Comparison of ENCODE assay signal across 9 cellular contexts in genomic region chr11:65111159-65111536, GRCh38. TPM values are rescaled to one million over a fixed set of nuclear protein-coding genes. Genes with fewer than 3 reads are reported as not detected.
DNase-seq lines count a peak whose midpoint lies in the region; ATAC-seq and TF ChIP-seq lines count a peak whose summit lies in the region.
"Had no signal": no experiment of that assay in that cellular context is flagged by ENCODE, and none has a peak within 500 bp of the region (broad histone marks: within the 10 kb centered on the region; RNA-seq: fewer than 3 reads in every experiment).

No MANE protein-coding gene starts in this region.

- peak overlapping the region in 1 of 2 donors; percentile 100 for H3K4me3 Mint-ChIP-seq in activated T-cell treated with anti-CD3 and anti-CD28 coated beads, Interleukin-2, amount 50 U/mL, for 72 hours
- no peak overlapping the region for H3K4me3 Mint-ChIP-seq in activated T-cell treated with anti-CD3 and anti-CD28 coated beads, Interleukin-2, amount 50 U/mL, for 4 hours
- H3K4me3 Mint-ChIP-seq in naive B cell (peak overlapping the region in 7 of 8 donors; percentile 30 to 100 (median 90)), type B pancreatic cell (peak overlapping the region; percentile 25)
- no peak overlapping the region for H3K4me3 Mint-ChIP-seq in activated T-helper 1 cell treated with anti-CD3 and anti-CD28 coated beads, Interleukin-12 subunit alpha, Interleukin-12 subunit beta, Interleukin-2, Interleukin-4 antibody, amounts not matched to agents 30 ng/mL and 10 ng/mL and 1 ng/mL, durations not matched to agents 14 hours and 24 hours and 36 hours

- no peaks in the 10 kb centered on the region for H3K27me3 Mint-ChIP-seq in activated T-cell treated with anti-CD3 and anti-CD28 coated beads, Interleukin-2, amount 50 U/mL, for 72 hours (ENCODE audit: low read depth)
- no peaks in the 10 kb centered on the region for H3K27me3 Mint-ChIP-seq in activated T-cell treated with anti-CD3 and anti-CD28 coated beads, Interleukin-2, amount 50 U/mL, for 4 hours (ENCODE audit: low read depth)
- no peaks in the 10 kb centered on the region for H3K27me3 Mint-ChIP-seq in naive B cell
- peaks cover 7% of the 10 kb centered on the region for H3K27me3 Mint-ChIP-seq in type B pancreatic cell
- peaks cover 2% of the 10 kb centered on the region for H3K27me3 Mint-ChIP-seq in activated T-helper 1 cell treated with anti-CD3 and anti-CD28 coated beads, Interleukin-12 subunit alpha, Interleukin-12 subunit beta, Interleukin-2, Interleukin-4 antibody, amounts not matched to agents 30 ng/mL and 10 ng/mL and 1 ng/mL, durations not matched to agents 14 hours and 24 hours and 36 hours (ENCODE audit: insufficient read depth)
- H3K27me3 Mint-ChIP-seq: activated naive CD8-positive, alpha-beta T cell had no signal

- TF ChIP-seq CTCF in type B pancreatic cell (conservative IDR thresholded peaks at IDR 0.05) = no peak
- TF ChIP-seq CTCF in lower leg skin (IDR thresholded peaks at IDR 0.05) = no peak

- DNase-seq in activated T-cell treated with anti-CD3 and anti-CD28 coated beads, Interleukin-2, amount 50 U/mL, for 72 hours = no peak
- DNase-seq in activated T-cell treated with anti-CD3 and anti-CD28 coated beads, Interleukin-2, amount 50 U/mL, for 4 hours = no peak
- DNase-seq in naive B cell (no peak), type B pancreatic cell (ENCODE audit: extremely low spot score, unreplicated experiment) (no peak), lower leg skin (ENCODE audit: low spot score in 2 of 2) (no peak), SJCRH30 (no peak)
- no peak for DNase-seq in activated T-helper 1 cell treated with anti-CD3 and anti-CD28 coated beads, Interleukin-12 subunit alpha, Interleukin-12 subunit beta, Interleukin-2, Interleukin-4 antibody, amounts not matched to agents 30 ng/mL and 10 ng/mL and 1 ng/mL, durations not matched to agents 14 hours and 24 hours and 36 hours (ENCODE audit: low spot score)

- H3K27ac Mint-ChIP-seq in activated T-cell treated with anti-CD3 and anti-CD28 coated beads, Interleukin-2, amount 50 U/mL, for 72 hours = peak overlapping the region; percentile 63
- H3K27ac Mint-ChIP-seq in naive B cell (peak overlapping the region in 4 of 6 donors; percentile 84 to 99 (median 90)), type B pancreatic cell (peak overlapping the region; percentile 79)
- H3K27ac Mint-ChIP-seq in activated T-helper 1 cell treated with anti-CD3 and anti-CD28 coated beads, Interleukin-12 subunit alpha, Interleukin-12 subunit beta, Interleukin-2, Interleukin-4 antibody, amounts not matched to agents 30 ng/mL and 10 ng/mL and 1 ng/mL, durations not matched to agents 14 hours and 24 hours and 36 hours = no peak overlapping the region

- H3K4me3 ChIP-seq in lower leg skin (ENCODE audit: low read depth, poor library complexity, severe bottlenecking) (no peak overlapping the region), SJCRH30 (no peak overlapping the region)

- intact Hi-C loops in lower leg skin (cut with DNase I; ENCODE audit: low total_unique reads) = loop anchor here (5.0 kb wide), 1 partner anchor 264 kb away; no protein-coding TSS in a partner anchor
- intact Hi-C loops in activated T-helper 1 cell treated with anti-CD3 and anti-CD28 coated beads, Interleukin-12 subunit alpha, Interleukin-12 subunit beta, Interleukin-2, Interleukin-4 antibody, amounts not matched to agents 30 ng/mL and 10 ng/mL and 1 ng/mL, durations not matched to agents 14 hours and 24 hours and 36 hours (cut with micrococcal nuclease) = loop anchor here (1.0 to 10.0 kb wide), 4 partner anchors 70 to 504 kb away; partner anchors contain the start of genes CAPN1, MAP3K11, MAP4K2 and PCNX3

- H3K27me3 ChIP-seq in SJCRH30 = no peaks in the 10 kb centered on the region

- peaks cover 47% of the 10 kb centered on the region for H3K4me1 Mint-ChIP-seq in activated T-cell treated with anti-CD3 and anti-CD28 coated beads, Interleukin-2, amount 50 U/mL, for 72 hours (ENCODE audit: low read depth)
- peaks cover 45% of the 10 kb centered on the region for H3K4me1 Mint-ChIP-seq in activated T-cell treated with anti-CD3 and anti-CD28 coated beads, Interleukin-2, amount 50 U/mL, for 4 hours (ENCODE audit: low read depth)
- H3K4me1 Mint-ChIP-seq in naive B cell = peaks cover 36 to 56% (median 40%) of the 10 kb centered on the region in 3 donors
- peaks cover 20% of the 10 kb centered on the region for H3K4me1 Mint-ChIP-seq in type B pancreatic cell (ENCODE audit: unreplicated experiment)
- H3K4me1 Mint-ChIP-seq in activated T-helper 1 cell treated with anti-CD3 and anti-CD28 coated beads, Interleukin-12 subunit alpha, Interleukin-12 subunit beta, Interleukin-2, Interleukin-4 antibody, amounts not matched to agents 30 ng/mL and 10 ng/mL and 1 ng/mL, durations not matched to agents 14 hours and 24 hours and 36 hours (ENCODE audit: low read depth) = peaks cover 35% of the 10 kb centered on the region

- 84 to 91% methylated on average over 12 to 18 of the region's 18 CpGs for WGBS in lower leg skin, 2 donors

- peaks cover 2% of the 10 kb centered on the region; the same call in 1 of the 2 replicates for H3K4me1 ChIP-seq in SJCRH30

- ATAC-seq in activated T-cell treated with anti-CD3 and anti-CD28 coated beads, Interleukin-2, amount 50 U/mL, for 72 hours (replicated peaks in 1 of 2) = no peak
- ATAC-seq in activated T-cell treated with anti-CD3 and anti-CD28 coated beads, Interleukin-2, amount 50 U/mL, for 4 hours = no peak
- no peak for ATAC-seq in naive B cell (ENCODE audit: low read depth in 2 of 2)

- H3K27ac ChIP-seq in angular gyrus (ENCODE audit: low read depth, low read length) (peak overlapping the region; percentile 67), SJCRH30 (no peak overlapping the region)

- no peaks in the 10 kb centered on the region for H3K9me3 Mint-ChIP-seq in activated T-cell treated with anti-CD3 and anti-CD28 coated beads, Interleukin-2, amount 50 U/mL, for 72 hours
- H3K9me3 Mint-ChIP-seq in activated T-cell treated with anti-CD3 and anti-CD28 coated beads, Interleukin-2, amount 50 U/mL, for 4 hours = no peaks in the 10 kb centered on the region
- H3K9me3 Mint-ChIP-seq in naive B cell (no peaks in the 10 kb centered on the region), type B pancreatic cell (no peaks in the 10 kb centered on the region)
- no peaks in the 10 kb centered on the region for H3K9me3 Mint-ChIP-seq in activated T-helper 1 cell treated with anti-CD3 and anti-CD28 coated beads, Interleukin-12 subunit alpha, Interleukin-12 subunit beta, Interleukin-2, Interleukin-4 antibody, amounts not matched to agents 30 ng/mL and 10 ng/mL and 1 ng/mL, durations not matched to agents 14 hours and 24 hours and 36 hours

- no peaks in the 10 kb centered on the region for H3K9me3 ChIP-seq in SJCRH30 (replicated peaks)

- H3K36me3 ChIP-seq in SJCRH30 = no peaks in the 10 kb centered on the region

- H3K36me3 Mint-ChIP-seq in activated T-cell treated with anti-CD3 and anti-CD28 coated beads, Interleukin-2, amount 50 U/mL, for 72 hours (ENCODE audit: insufficient read depth in 2 of 2) = peaks cover 0 to 3% of the 10 kb centered on the region in 2 donors
- H3K36me3 Mint-ChIP-seq in activated T-cell treated with anti-CD3 and anti-CD28 coated beads, Interleukin-2, amount 50 U/mL, for 4 hours (ENCODE audit: insufficient read depth) = peaks cover 7% of the 10 kb centered on the region
- H3K36me3 Mint-ChIP-seq in naive B cell (no peaks in the 10 kb centered on the region), type B pancreatic cell (no peaks in the 10 kb centered on the region)
- H3K36me3 Mint-ChIP-seq in activated T-helper 1 cell treated with anti-CD3 and anti-CD28 coated beads, Interleukin-12 subunit alpha, Interleukin-12 subunit beta, Interleukin-2, Interleukin-4 antibody, amounts not matched to agents 30 ng/mL and 10 ng/mL and 1 ng/mL, durations not matched to agents 14 hours and 24 hours and 36 hours (ENCODE audit: low read depth) = peaks cover 12% of the 10 kb centered on the region
- H3K36me3 Mint-ChIP-seq: activated naive CD8-positive, alpha-beta T cell had no signal

- TF ChIP-seq POLR2A in lower leg skin (IDR thresholded peaks at IDR 0.05) = no peak

RNA-seq across cellular contexts. Expression of gene TM7SF2, which starts 0.5 kb away (rescaled TPM):
- 10 to 100 TPM; 22.8 to 26.8 TPM for total RNA-seq in activated T-cell treated with anti-CD3 and anti-CD28 coated beads, Interleukin-2, amount 50 U/mL, for 72 hours
- 10 to 100 TPM; 18.4 to 19.4 (median 18.7) TPM for total RNA-seq in activated T-cell treated with anti-CD3 and anti-CD28 coated beads, Interleukin-2, amount 50 U/mL, for 4 hours
- polyA plus RNA-seq in naive B cell (ENCODE audit: low read depth in 6 of 6) = 10 to 100 TPM; 11.6 to 18.4 (median 15.0) TPM
- total RNA-seq in type B pancreatic cell (ENCODE audit: low replicate concordance) (52.2 and 61.3 TPM in 2 replicates), lower leg skin (100 to 1,000 TPM; 118 to 374 (median 160) TPM)
- total RNA-seq in activated T-helper 1 cell treated with anti-CD3 and anti-CD28 coated beads, Interleukin-12 subunit alpha, Interleukin-12 subunit beta, Interleukin-2, Interleukin-4 antibody, amounts not matched to agents 30 ng/mL and 10 ng/mL and 1 ng/mL, durations not matched to agents 14 hours and 24 hours and 36 hours = 32.2 and 32.8 TPM in 2 replicates
- 2.9 and 3.7 TPM in 2 replicates for total RNA-seq in SJCRH30 (2014; rRNA removed; shearing (Covaris generic))

RNA-seq across cellular contexts. Expression of gene ZNHIT2, which starts 6.4 kb away (rescaled TPM):
- total RNA-seq in activated T-cell treated with anti-CD3 and anti-CD28 coated beads, Interleukin-2, amount 50 U/mL, for 72 hours = 10 to 100 TPM in 1 of 2 donors, 1 to 10 TPM in 1; 9.9 to 10.4 TPM
- 10 to 100 TPM; 25.9 to 28.1 (median 26.2) TPM for total RNA-seq in activated T-cell treated with anti-CD3 and anti-CD28 coated beads, Interleukin-2, amount 50 U/mL, for 4 hours
- polyA plus RNA-seq in naive B cell (ENCODE audit: low read depth in 6 of 6) = 10 to 100 TPM in 4 of 6 donors, 1 to 10 TPM in 2; 6.3 to 16.5 (median 14.1) TPM
- total RNA-seq in type B pancreatic cell (ENCODE audit: low replicate concordance) (11.4 and 12.2 TPM in 2 replicates), lower leg skin (10 to 100 TPM; 10.7 to 24.9 (median 17.7) TPM)
- 20.8 and 22.1 TPM in 2 replicates for total RNA-seq in activated T-helper 1 cell treated with anti-CD3 and anti-CD28 coated beads, Interleukin-12 subunit alpha, Interleukin-12 subunit beta, Interleukin-2, Interleukin-4 antibody, amounts not matched to agents 30 ng/mL and 10 ng/mL and 1 ng/mL, durations not matched to agents 14 hours and 24 hours and 36 hours
- total RNA-seq in SJCRH30 (2014; rRNA removed; shearing (Covaris generic)) = 8.3 and 9.4 TPM in 2 replicates

RNA-seq across cellular contexts. Expression of gene FAU, which starts 10.8 kb away (rescaled TPM):
- total RNA-seq in activated T-cell treated with anti-CD3 and anti-CD28 coated beads, Interleukin-2, amount 50 U/mL, for 72 hours = 1,000 to 10,000 TPM; 1,144 to 1,164 TPM
- total RNA-seq in activated T-cell treated with anti-CD3 and anti-CD28 coated beads, Interleukin-2, amount 50 U/mL, for 4 hours = 1,000 to 10,000 TPM; 1,673 to 1,831 (median 1,724) TPM
- polyA plus RNA-seq in naive B cell (ENCODE audit: low read depth in 6 of 6) = 1,000 to 10,000 TPM; 1,024 to 1,586 (median 1,385) TPM
- total RNA-seq in type B pancreatic cell (ENCODE audit: low replicate concordance) (758 and 795 TPM in 2 replicates), lower leg skin (1,000 to 10,000 TPM in 2 of 4 donors, 100 to 1,000 TPM in 2; 574 to 1,562 (median 887) TPM)
- total RNA-seq in activated T-helper 1 cell treated with anti-CD3 and anti-CD28 coated beads, Interleukin-12 subunit alpha, Interleukin-12 subunit beta, Interleukin-2, Interleukin-4 antibody, amounts not matched to agents 30 ng/mL and 10 ng/mL and 1 ng/mL, durations not matched to agents 14 hours and 24 hours and 36 hours = 1,004 and 1,020 TPM in 2 replicates
- 281 and 356 TPM in 2 replicates for total RNA-seq in SJCRH30 (2014; rRNA removed; shearing (Covaris generic))

RNA-seq across cellular contexts. Expression of gene MRPL49, which starts 11.0 kb away (rescaled TPM):
- total RNA-seq in activated T-cell treated with anti-CD3 and anti-CD28 coated beads, Interleukin-2, amount 50 U/mL, for 72 hours = 10 to 100 TPM; 73.6 to 89.8 TPM
- total RNA-seq in activated T-cell treated with anti-CD3 and anti-CD28 coated beads, Interleukin-2, amount 50 U/mL, for 4 hours = 100 to 1,000 TPM; 102 to 110 (median 104) TPM
- polyA plus RNA-seq in naive B cell (ENCODE audit: low read depth in 6 of 6) = 100 to 1,000 TPM in 3 of 6 donors, 10 to 100 TPM in 3; 68.8 to 111 (median 102) TPM
- total RNA-seq in type B pancreatic cell (ENCODE audit: low replicate concordance) = 49.1 and 54.8 TPM in 2 replicates
- 100 to 1,000 TPM in 1 of 4 donors, 10 to 100 TPM in 3; 61.0 to 107 (median 82.4) TPM for total RNA-seq in lower leg skin
- 76.0 and 76.4 TPM in 2 replicates for total RNA-seq in activated T-helper 1 cell treated with anti-CD3 and anti-CD28 coated beads, Interleukin-12 subunit alpha, Interleukin-12 subunit beta, Interleukin-2, Interleukin-4 antibody, amounts not matched to agents 30 ng/mL and 10 ng/mL and 1 ng/mL, durations not matched to agents 14 hours and 24 hours and 36 hours
- total RNA-seq in SJCRH30 (2014; rRNA removed; shearing (Covaris generic)) = 51.5 and 58.9 TPM in 2 replicates

RNA-seq across cellular contexts. Expression of gene VPS51, which starts 15.1 kb away (rescaled TPM):
- 100 to 1,000 TPM; 118 to 119 TPM for total RNA-seq in activated T-cell treated with anti-CD3 and anti-CD28 coated beads, Interleukin-2, amount 50 U/mL, for 72 hours
- 100 to 1,000 TPM; 161 to 165 (median 161) TPM for total RNA-seq in activated T-cell treated with anti-CD3 and anti-CD28 coated beads, Interleukin-2, amount 50 U/mL, for 4 hours
- 100 to 1,000 TPM in 2 of 6 donors, 10 to 100 TPM in 4; 80.5 to 106 (median 91.2) TPM for polyA plus RNA-seq in naive B cell (ENCODE audit: low read depth in 6 of 6)
- total RNA-seq in type B pancreatic cell (ENCODE audit: low replicate concordance) (96.3 and 104 TPM in 2 replicates), lower leg skin (100 to 1,000 TPM; 373 to 932 (median 648) TPM)
- total RNA-seq in activated T-helper 1 cell treated with anti-CD3 and anti-CD28 coated beads, Interleukin-12 subunit alpha, Interleukin-12 subunit beta, Interleukin-2, Interleukin-4 antibody, amounts not matched to agents 30 ng/mL and 10 ng/mL and 1 ng/mL, durations not matched to agents 14 hours and 24 hours and 36 hours = 137 and 139 TPM in 2 replicates
- 59.6 and 86.6 TPM in 2 replicates for total RNA-seq in SJCRH30 (2014; rRNA removed; shearing (Covaris generic))

Comparison
In these comparisons a context has a peak if more than half of its experiments do, and no peak if none do; other contexts are left out.
1. H3K4me3 Mint-ChIP-seq: peak in naive B cell (7 of 8) and type B pancreatic cell (single experiment); none in activated T-cell treated with anti-CD3 and anti-CD28 coated beads, Interleukin-2, amount 50 U/mL, for 4 hours (single experiment) and activated T-helper 1 cell treated with anti-CD3 and anti-CD28 coated beads, Interleukin-12 subunit alpha, Interleukin-12 subunit beta, Interleukin-2, Interleukin-4 antibody, amounts not matched to agents 30 ng/mL and 10 ng/mL and 1 ng/mL, durations not matched to agents 14 hours and 24 hours and 36 hours (single experiment).